Comparison of ENCODE assay signal across 8 cellular contexts in the genomic region with DNA sequence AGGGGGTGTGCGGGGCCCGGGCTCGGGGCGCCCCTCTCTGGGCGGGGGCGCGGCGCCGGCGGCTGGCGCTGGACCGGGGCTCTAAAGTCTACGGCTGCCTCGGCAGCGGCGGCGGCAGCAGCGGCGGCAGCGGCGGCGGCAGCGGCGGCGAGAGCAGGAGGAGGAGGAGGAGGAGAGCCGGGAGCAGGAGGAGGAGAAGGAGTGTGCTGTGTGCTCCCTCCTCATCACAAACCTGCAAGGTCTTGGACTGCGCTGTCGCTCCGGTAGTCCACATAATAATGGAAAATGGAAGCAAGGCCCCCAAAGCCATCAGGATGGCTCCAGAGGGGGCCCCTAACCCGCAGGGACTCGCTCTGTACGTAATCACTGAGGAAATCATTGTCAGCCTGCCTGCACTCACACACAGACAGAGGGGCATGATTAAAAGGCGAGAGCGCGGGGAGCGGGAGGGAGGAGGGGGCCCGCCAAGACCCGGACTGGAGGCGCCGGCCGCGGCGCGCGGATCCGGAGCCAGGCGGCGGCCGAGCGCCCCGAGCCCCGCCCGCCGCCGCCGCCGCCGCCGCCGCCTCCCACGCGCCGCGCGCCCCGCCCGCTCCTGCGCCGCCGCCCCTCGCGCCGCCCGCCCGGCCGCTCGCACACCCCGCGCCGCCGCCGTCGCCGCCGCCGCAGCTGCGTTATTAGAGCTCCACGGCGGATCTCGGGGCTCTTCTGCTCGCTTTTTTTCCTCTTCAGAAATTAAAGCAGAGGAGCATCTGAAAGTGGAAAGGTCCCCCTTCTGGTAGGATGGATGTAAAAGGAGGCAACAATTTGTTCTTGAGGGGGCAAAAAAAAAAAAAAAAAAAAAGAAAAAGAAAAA. TPM values are rescaled to one million over a fixed set of nuclear protein-coding genes. Genes with fewer than 3 reads are reported as not detected.
DNase-seq lines count a peak whose midpoint lies in the region; ATAC-seq and TF ChIP-seq lines count a peak whose summit lies in the region.

Gene ZNF521 (minus strand): TSS at position 394 of the 856 bp plus-strand sequence. CDS start 1,220 bp downstream, outside the sequence.

- WGBS in suprapubic skin, result 2% methylated on average over 42 of the region's 91 CpGs

- ATAC-seq in GM21717 (IDR thresholded peaks at IDR 0.05; ENCODE audit: unreplicated experiment) (peak; percentile 57), Panc1 (peak; percentile 98), natural killer cell (peak; percentile 85 to 89 (median 88))

- no peak for TF ChIP-seq EP300 in suprapubic skin (IDR thresholded peaks at IDR 0.05)

- H3K27ac ChIP-seq in Panc1 (ENCODE audit: low read length) (no peak within 1 kb of the TSS), suprapubic skin (peak within 1 kb of the TSS; percentile 96)

- intact Hi-C loops in Panc1 (cut with micrococcal nuclease; ENCODE audit: unreplicated experiment) (no loop called here), natural killer cell (cut with micrococcal nuclease) (no loop called here)

- CTCF ChIA-PET in Panc1 (lab: Charles Lee), result no interaction called here

- POLR2A ChIA-PET in Panc1 (lab: Charles Lee), result no interaction called here

- H3K4me1 ChIP-seq in Panc1 (ENCODE audit: control insufficient read depth, insufficient read depth, low read length), result peaks cover 4% of the 10 kb centered on the region; the same call in 1 of the 2 replicates
- peaks cover 33% of the 10 kb centered on the region for H3K4me1 ChIP-seq in suprapubic skin

- H3K4me1 Mint-ChIP-seq in natural killer cell, result peaks cover 14% of the 10 kb centered on the region in 2 donors

- no peaks in the 10 kb centered on the region for H3K36me3 Mint-ChIP-seq in natural killer cell

- peak within 1 kb of the TSS in 1 of 2 donors; percentile 88 for H3K27ac Mint-ChIP-seq in natural killer cell

- 0 out of 2 replicates have a peak, but pooled peaks have one; percentile 20 for TF ChIP-seq CTCF in Panc1 (IDR thresholded peaks at IDR 0.05)
- TF ChIP-seq CTCF in foreskin fibroblast (IDR thresholded peaks at IDR 0.05; ENCODE audit: low read depth, low read length), result peak; percentile 35
- TF ChIP-seq CTCF in natural killer cell (IDR thresholded peaks at IDR 0.05), result no peak
- TF ChIP-seq CTCF in suprapubic skin (IDR thresholded peaks at IDR 0.05), result no peak

- H3K4me3 Mint-ChIP-seq in natural killer cell, result peak within 1 kb of the TSS; percentile 94

- peak within 1 kb of the TSS; percentile 57 to 75 for H3K4me3 ChIP-seq in Panc1 (ENCODE audit: low read depth in 2 of 2, low read length in 2 of 2)
- H3K4me3 ChIP-seq in foreskin fibroblast (ENCODE audit: low read depth in 1 of 2, low read length in 2 of 2), result peak within 1 kb of the TSS; percentile 76 to 80
- peak within 1 kb of the TSS; percentile 55 for H3K4me3 ChIP-seq in suprapubic skin

- TF ChIP-seq POLR2A in suprapubic skin (IDR thresholded peaks at IDR 0.05), result peak in 1 of 2 donors; percentile 53

- DNase-seq in DMS114 treated with DMSO at 0.1 percent for 48 hours (lab: John Stamatoyannopoulos, UW; ENCODE audit: unreplicated experiment) (peak; percentile 33), KBM-7 (peak; percentile 93), Panc1 (ENCODE audit: low read depth, low spot score) (no peak), foreskin fibroblast (peak; percentile 91 to 96), natural killer cell (peak; percentile 51), suprapubic skin (ENCODE audit: low spot score in 2 of 2) (peak; percentile 92 to 93)
- peak; percentile 49 for DNase-seq in activated naive CD4-positive, alpha-beta T cell treated with anti-CD3 and anti-CD28 coated beads, Interleukin-2, amount 50 U/mL, for 16 hours

- peaks cover 25 to 30% of the 10 kb centered on the region in 2 donors for H3K27me3 Mint-ChIP-seq in natural killer cell (ENCODE audit: low read depth in 2 of 2)

- H3K36me3 ChIP-seq in Panc1 (ENCODE audit: control insufficient read depth, insufficient read depth, low read length), result no peaks in the 10 kb centered on the region
- no peaks in the 10 kb centered on the region for H3K36me3 ChIP-seq in suprapubic skin

- no TSS peak for BruUV-seq in Panc1 (replicated peaks; lab: Mats Ljungman, UMichigan)

- H3K9me3 ChIP-seq in Panc1 (ENCODE audit: control insufficient read depth, insufficient read depth, low read depth, low read length) (no peaks in the 10 kb centered on the region), suprapubic skin (no peaks in the 10 kb centered on the region)

- peaks cover 30% of the 10 kb centered on the region for H3K27me3 ChIP-seq in Panc1 (ENCODE audit: control insufficient read depth, insufficient read depth, low read length)
- H3K27me3 ChIP-seq in suprapubic skin, result peaks cover 34% of the 10 kb centered on the region

- no peaks in the 10 kb centered on the region for H3K9me3 Mint-ChIP-seq in natural killer cell

- in situ Hi-C loops in KBM-7 (cut with MboI; ENCODE audit: low pct_unique_long_range_greater_than_20kb, low sequenced_read_pairs) (no loop called here), Panc1 (cut with HindIII; ENCODE audit: low pct_unique_long_range_greater_than_20kb, low sequenced_read_pairs) (no loop called here)

RNA-seq across cellular contexts. Expression of gene ZNF521, which starts in this region (rescaled TPM):
- total RNA-seq in Panc1 (2021; ENCODE audit: unreplicated experiment) (0.15 TPM), natural killer cell (1 to 10 TPM in 1 of 3 donors, under 1 TPM in 2; 0.19 to 3.5 (median 0.54) TPM), suprapubic skin (10 to 100 TPM in 2 of 4 donors, 1 to 10 TPM in 2; 6.4 to 13.2 (median 10.1) TPM)
- 0.21 TPM for polyA plus RNA-seq in Panc1 (2012; ENCODE audit: insufficient read length)

Comparison
In these comparisons a context has a peak if more than half of its experiments do, and no peak if none do; other contexts are left out.
1. Peak in ATAC-seq and H3K4me3 ChIP-seq in Panc1; RNA of the gene not detected or under 1 TPM.
2. CTCF ChIP-seq: peak in Panc1 (single experiment) and foreskin fibroblast (single experiment); none in natural killer cell (single experiment) and suprapubic skin (0 of 2).
3. Peak in every context shown above with its lines, with median percentiles within 50 percentile points of each other: ATAC-seq and H3K4me3 ChIP-seq.